Comparison of ENCODE assay signal across 8 cellular contexts in the genomic region with DNA sequence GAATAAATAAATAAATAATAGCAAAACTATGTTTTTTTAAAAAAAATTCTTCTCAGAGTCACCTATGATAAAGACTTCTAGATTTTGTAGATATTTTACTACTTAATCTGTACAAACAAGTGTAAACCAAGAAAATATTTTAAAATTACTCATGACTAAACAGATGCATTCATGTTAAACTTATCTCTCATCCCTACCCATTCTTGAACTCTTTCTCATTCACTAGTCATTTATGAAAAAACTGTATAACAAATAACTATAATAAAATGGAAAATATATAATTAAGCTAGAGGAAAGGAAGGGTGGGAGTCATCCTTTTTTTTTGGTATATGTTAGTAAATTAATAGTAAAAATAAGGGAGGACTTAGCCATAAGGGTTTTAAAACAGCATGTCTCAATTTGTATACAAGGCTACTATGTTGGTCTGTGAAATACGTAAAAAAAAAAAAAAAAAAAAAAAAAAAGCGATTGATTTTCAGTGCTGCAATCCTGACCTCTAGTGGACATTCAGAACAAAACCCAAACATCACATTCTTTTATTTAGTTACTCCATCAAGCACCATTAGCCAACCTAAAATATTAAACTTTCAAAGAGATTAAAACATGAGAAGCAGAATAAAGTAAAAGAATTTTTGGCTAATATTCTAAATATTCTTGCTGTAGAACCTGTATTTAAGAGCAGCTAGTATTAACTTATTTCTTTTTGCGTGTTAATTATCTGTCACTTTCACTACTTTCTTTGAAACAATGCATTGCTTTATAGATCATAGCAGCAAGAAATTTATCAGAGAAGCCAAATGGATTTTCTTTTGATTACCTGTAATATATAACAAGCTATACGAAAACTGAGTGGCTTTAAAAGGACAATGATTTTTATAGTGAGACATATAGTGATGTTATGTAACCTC.
A peak's percentile ranks its signal among the peaks of the same experiment; 100 is the strongest.
DNase-seq lines count a peak whose midpoint lies in the region; ATAC-seq and TF ChIP-seq lines count a peak whose summit lies in the region.

No MANE protein-coding gene starts in this region.

- no peaks in the 10 kb centered on the region for H3K9me2 ChIP-seq in SK-N-SH

- DNase-seq in DND-41 (no peak), LoVo (ENCODE audit: low spot score) (peak; percentile 59), SK-N-SH (peak; percentile 31), fibroblast of the aortic adventitia (ENCODE audit: low read depth) (peak; percentile 74), psoas muscle (no peak)

- ATAC-seq in DND-41 (ENCODE audit: insufficient read depth, low read depth) (no peak), psoas muscle (peak in 1 of 4 donors; percentile 49), HG03378 (IDR thresholded peaks at IDR 0.05; ENCODE audit: unreplicated experiment) (no peak), GM21619 (IDR thresholded peaks at IDR 0.05; ENCODE audit: unreplicated experiment) (no peak), GM19328 (IDR thresholded peaks at IDR 0.05; ENCODE audit: unreplicated experiment) (no peak)

- CTCF ChIA-PET in SK-N-SH (lab: Yijun Ruan, JAX): interaction anchor here (0.6 to 10.9 kb wide), 21 partner anchors 8 to 1400 kb away, joined by 3 to 117 read pairs (median 5); no protein-coding TSS in a partner anchor

- H3F3A ChIP-seq in SK-N-SH (replicated peaks; ENCODE audit: insufficient read depth): peaks cover 3% of the 10 kb centered on the region

- no peaks in the 10 kb centered on the region for H3K4me1 ChIP-seq in DND-41 (ENCODE audit: insufficient read depth, low read length)
- peaks cover 0 to 3% of the 10 kb centered on the region in 2 experiments; a peak in 2 of 4 replicates for H3K4me1 ChIP-seq in SK-N-SH (ENCODE audit: control insufficient read depth in 1 of 2, insufficient read depth in 2 of 2, low read depth in 1 of 2, low read length in 1 of 2)
- no peaks in the 10 kb centered on the region for H3K4me1 ChIP-seq in psoas muscle

- intact Hi-C loops in psoas muscle (cut with DNase I): loop anchor here (1.0 to 2.0 kb wide), 2 partner anchors 483 to 486 kb away; no protein-coding TSS in a partner anchor

- peak; percentile 71 for TF ChIP-seq CTCF in DND-41 (IDR thresholded peaks at IDR 0.05; ENCODE audit: borderline replicate concordance, extremely low read depth, low read length, poor library complexity, severe bottlenecking)
- TF ChIP-seq CTCF in SK-N-SH (IDR thresholded peaks at IDR 0.05): peak; percentile 83
- peak; percentile 62 for TF ChIP-seq CTCF in fibroblast of the aortic adventitia (IDR thresholded peaks at IDR 0.05; ENCODE audit: insufficient read depth, low read length)
- TF ChIP-seq CTCF in psoas muscle (IDR thresholded peaks at IDR 0.05): peak; percentile 64

- POLR2A ChIA-PET in SK-N-SH (lab: Yijun Ruan, JAX): no interaction called here

- H3K27me3 ChIP-seq in DND-41 (ENCODE audit: insufficient read depth, low read length, poor library complexity): no peaks in the 10 kb centered on the region
- H3K27me3 ChIP-seq in SK-N-SH (ENCODE audit: insufficient read depth): no peaks in the 10 kb centered on the region
- no peaks in the 10 kb centered on the region for H3K27me3 ChIP-seq in psoas muscle (ENCODE audit: insufficient read depth in 3 of 3, low read length in 2 of 3)

- TF ChIP-seq RAD21 in SK-N-SH (IDR thresholded peaks at IDR 0.05; ENCODE audit: low read length): peak; percentile 85

- H3K4me2 ChIP-seq in DND-41 (ENCODE audit: insufficient read depth, low read length): no peak overlapping the region
- H3K4me2 ChIP-seq in SK-N-SH: no peak overlapping the region

- no peaks in the 10 kb centered on the region for H3K79me2 ChIP-seq in DND-41 (ENCODE audit: insufficient read depth, low read length)
- no peaks in the 10 kb centered on the region for H3K79me2 ChIP-seq in SK-N-SH (ENCODE audit: insufficient read depth)

- no peak for TF ChIP-seq EP300 in SK-N-SH (IDR thresholded peaks at IDR 0.05; ENCODE audit: borderline replicate concordance in 1 of 2, low read depth in 1 of 2, low read length in 1 of 2)

- H2AFZ ChIP-seq in DND-41 (ENCODE audit: low read depth, low read length) (no peak overlapping the region), SK-N-SH (ENCODE audit: low read depth) (no peak overlapping the region)

- no peaks in the 10 kb centered on the region for H4K20me1 ChIP-seq in DND-41 (ENCODE audit: insufficient read depth, low read length)
- no peaks in the 10 kb centered on the region for H4K20me1 ChIP-seq in SK-N-SH (ENCODE audit: insufficient read depth)

- H3K9ac ChIP-seq in DND-41 (ENCODE audit: low read depth, low read length): no peak overlapping the region
- no peak overlapping the region for H3K9ac ChIP-seq in SK-N-SH

- H3K27ac ChIP-seq in DND-41 (ENCODE audit: low read length) (no peak overlapping the region), SK-N-SH (ENCODE audit: low read depth in 2 of 2, low read length in 1 of 2) (no peak overlapping the region), psoas muscle (no peak overlapping the region)

- no peaks in the 10 kb centered on the region for H3K9me3 ChIP-seq in DND-41 (ENCODE audit: insufficient read depth, low read length, severe bottlenecking)
- H3K9me3 ChIP-seq in SK-N-SH: no peaks in the 10 kb centered on the region
- no peaks in the 10 kb centered on the region for H3K9me3 ChIP-seq in psoas muscle

- WGBS in SK-N-SH (ENCODE audit: low lambda C conversion rate): 18% methylated on average over 4 of the region's 4 CpGs
- WGBS in psoas muscle, 3 donors: 33% methylated on average over 4 of the region's 4 CpGs

- H3K36me3 ChIP-seq in DND-41 (ENCODE audit: insufficient read depth, low read length) (no peaks in the 10 kb centered on the region), SK-N-SH (replicated peaks in 1 of 2; ENCODE audit: control insufficient read depth in 1 of 2, insufficient read depth in 2 of 2, low read length in 1 of 2) (no peaks in the 10 kb centered on the region), psoas muscle (ENCODE audit: insufficient read depth in 1 of 2, low read depth in 1 of 2) (no peaks in the 10 kb centered on the region)

- H3K4me3 ChIP-seq in DND-41 (ENCODE audit: low read depth in 1 of 2, low read length in 2 of 2) (no peak overlapping the region), SK-N-SH (ENCODE audit: low read depth in 2 of 2, low read length in 1 of 2) (no peak overlapping the region; a peak in 1 of 4 replicates), fibroblast of the aortic adventitia (ENCODE audit: low read depth, low read length) (no peak overlapping the region), psoas muscle (no peak overlapping the region)

TF ChIP-seq in SK-N-SH, 30 proteins besides CTCF, POLR2A, EP300 and RAD21:
- TF ChIP-seq RFX5 (IDR thresholded peaks at IDR 0.05; ENCODE audit: low read length) (no peak), SMC3 (IDR thresholded peaks at IDR 0.05; ENCODE audit: low read depth, low read length) (peak; percentile 50)

Comparison
In these comparisons a context has a peak if more than half of its experiments do, and no peak if none do; other contexts are left out.
1. DNase-seq: peak in LoVo (single experiment), SK-N-SH (single experiment) and fibroblast of the aortic adventitia (single experiment); none in DND-41 (single experiment) and psoas muscle (0 of 2).
2. Peak in every context shown above with its lines, with median percentiles within 50 percentile points of each other: CTCF ChIP-seq.